Comparison of ENCODE assay signal across 8 cellular contexts in genomic region chrX:153726286-153727107, GRCh38. TPM values are rescaled to one million over a fixed set of nuclear protein-coding genes. Genes with fewer than 3 reads are reported as not detected.
A peak's percentile ranks its signal among the peaks of the same experiment; 100 is the strongest.
DNase-seq lines count a peak whose midpoint lies in the region; ATAC-seq and TF ChIP-seq lines count a peak whose summit lies in the region.

No MANE protein-coding gene starts in this region.

- POLR2A ChIA-PET in activated CD8-positive, alpha-beta T cell treated with anti-CD3 and anti-CD28 coated beads, Interleukin-2, amount 10 ng/mL, durations not matched to agents 7 days and 5 days (lab: Charles Lee): interaction anchor here (0.7 to 1.9 kb wide), 3 partner anchors 13 to 241 kb away, joined by 3 to 5 read pairs (median 4); partner anchors contain the start of gene ARHGAP4

- CTCF ChIA-PET in activated CD8-positive, alpha-beta T cell treated with anti-CD3 and anti-CD28 coated beads, Interleukin-2, amount 10 ng/mL, durations not matched to agents 7 days and 5 days (lab: Charles Lee): interaction anchor here (1.0 to 1.2 kb wide), 4 partner anchors 8 to 88 kb away, joined by 3 to 5 read pairs (median 3); no protein-coding TSS in a partner anchor

- H3K36me3 Mint-ChIP-seq in activated CD8-positive, alpha-beta T cell treated with anti-CD3 and anti-CD28 coated beads, Interleukin-2, amount 10 ng/mL, durations not matched to agents 7 days and 5 days (ENCODE audit: low read depth): peaks cover 28% of the 10 kb centered on the region

- peak in 4 of 6 experiments; percentile 21 to 60 (median 38) for DNase-seq in stimulated activated naive CD4-positive, alpha-beta T cell (lab: John Stamatoyannopoulos, UW)
- no peak for DNase-seq in stimulated activated naive CD4-positive, alpha-beta T cell treated with Interleukin-2 at 50 U/mL for 16 hours (lab: John Stamatoyannopoulos, UW)
- DNase-seq in NCI-H1105 treated with DMSO at 0.1 percent for 48 hours (lab: John Stamatoyannopoulos, UW) (peak; percentile 57), foreskin fibroblast (peak in 1 of 2 donors; percentile 73), NCI-H1048 (lab: John Stamatoyannopoulos, UW) (no peak)
- peak; percentile 66 for DNase-seq in activated CD8-positive, alpha-beta T cell treated with anti-CD3 and anti-CD28 coated beads, Interleukin-2, amount 10 ng/mL, durations not matched to agents 7 days and 5 days

- peaks cover 38% of the 10 kb centered on the region for H3K4me1 Mint-ChIP-seq in activated CD8-positive, alpha-beta T cell treated with anti-CD3 and anti-CD28 coated beads, Interleukin-2, amount 10 ng/mL, durations not matched to agents 7 days and 5 days (ENCODE audit: low read depth)

- TF ChIP-seq CTCF in foreskin fibroblast (IDR thresholded peaks at IDR 0.05; ENCODE audit: low read depth, low read length): no peak
- no peak for TF ChIP-seq CTCF in neutrophil (IDR thresholded peaks at IDR 0.05)

- H3K36me3 ChIP-seq in neutrophil: peaks cover 6% of the 10 kb centered on the region

- H3K9me3 ChIP-seq in neutrophil: no peaks in the 10 kb centered on the region

- H3K27ac Mint-ChIP-seq in activated CD8-positive, alpha-beta T cell treated with anti-CD3 and anti-CD28 coated beads, Interleukin-2, amount 10 ng/mL, durations not matched to agents 7 days and 5 days: peak overlapping the region; percentile 83

- peaks cover 4% of the 10 kb centered on the region for H3K9me3 Mint-ChIP-seq in activated CD8-positive, alpha-beta T cell treated with anti-CD3 and anti-CD28 coated beads, Interleukin-2, amount 10 ng/mL, durations not matched to agents 7 days and 5 days (ENCODE audit: insufficient read depth)

- peak overlapping the region; percentile 66 for H3K4me3 Mint-ChIP-seq in activated CD8-positive, alpha-beta T cell treated with anti-CD3 and anti-CD28 coated beads, Interleukin-2, amount 10 ng/mL, durations not matched to agents 7 days and 5 days

- H3K4me1 ChIP-seq in neutrophil (ENCODE audit: control insufficient read depth in 1 of 2, insufficient read depth in 1 of 2, low read depth in 1 of 2, low read length in 1 of 2): peaks cover 45 to 50% of the 10 kb centered on the region in 2 experiments

- no peaks in the 10 kb centered on the region for H3K27me3 Mint-ChIP-seq in activated CD8-positive, alpha-beta T cell treated with anti-CD3 and anti-CD28 coated beads, Interleukin-2, amount 10 ng/mL, durations not matched to agents 7 days and 5 days (ENCODE audit: low read depth)

- no peaks in the 10 kb centered on the region for H3K27me3 ChIP-seq in neutrophil

- H3K4me3 ChIP-seq in foreskin fibroblast (ENCODE audit: low read depth in 1 of 2, low read length in 2 of 2) (peak overlapping the region; percentile 28 to 29), neutrophil (ENCODE audit: low read depth in 1 of 2, low read length in 1 of 2) (peak overlapping the region; percentile 66 to 70)

- ATAC-seq in HG02571 (IDR thresholded peaks at IDR 0.05; ENCODE audit: unreplicated experiment): peak; percentile 30
- ATAC-seq in activated CD8-positive, alpha-beta T cell treated with anti-CD3 and anti-CD28 coated beads, Interleukin-2, amount 10 ng/mL, durations not matched to agents 7 days and 5 days: peak; percentile 9

- H3K27ac ChIP-seq in neutrophil: peak overlapping the region; percentile 94

RNA-seq across cellular contexts. Expression of gene ABCD1, which starts 1.8 kb away (rescaled TPM):
- total RNA-seq in activated CD8-positive, alpha-beta T cell treated with anti-CD3 and anti-CD28 coated beads, Interleukin-2, amount 10 ng/mL, durations not matched to agents 7 days and 5 days: 10 to 100 TPM; 14.6 to 15.9 TPM

RNA-seq across cellular contexts. Expression of gene BCAP31, which starts 2.3 kb away (rescaled TPM):
- 100 to 1,000 TPM; 155 to 158 TPM for total RNA-seq in activated CD8-positive, alpha-beta T cell treated with anti-CD3 and anti-CD28 coated beads, Interleukin-2, amount 10 ng/mL, durations not matched to agents 7 days and 5 days

RNA-seq across cellular contexts. Expression of gene PLXNB3, which starts 37.6 kb away (rescaled TPM):
- 1 to 10 TPM in 1 of 2 experiments, under 1 TPM in 1; 0.83 to 1.4 TPM for total RNA-seq in activated CD8-positive, alpha-beta T cell treated with anti-CD3 and anti-CD28 coated beads, Interleukin-2, amount 10 ng/mL, durations not matched to agents 7 days and 5 days

RNA-seq across cellular contexts. Expression of gene SLC6A8, which starts 38.8 kb away (rescaled TPM):
- total RNA-seq in activated CD8-positive, alpha-beta T cell treated with anti-CD3 and anti-CD28 coated beads, Interleukin-2, amount 10 ng/mL, durations not matched to agents 7 days and 5 days: 1 to 10 TPM in 1 of 2 experiments, under 1 TPM in 1; 0.82 to 1.3 TPM

RNA-seq across cellular contexts. Expression of gene PNCK, which starts 52.9 kb away (rescaled TPM):
- total RNA-seq in activated CD8-positive, alpha-beta T cell treated with anti-CD3 and anti-CD28 coated beads, Interleukin-2, amount 10 ng/mL, durations not matched to agents 7 days and 5 days: under 1 TPM; 0.16 to 0.58 TPM

Comparison
In these comparisons a context has a peak if more than half of its experiments do, and no peak if none do; other contexts are left out.
1. DNase-seq: peak in stimulated activated naive CD4-positive, alpha-beta T cell (4 of 6), NCI-H1105 treated with DMSO at 0.1 percent for 48 hours (single experiment) and activated CD8-positive, alpha-beta T cell treated with anti-CD3 and anti-CD28 coated beads, Interleukin-2, amount 10 ng/mL, durations not matched to agents 7 days and 5 days (single experiment); none in stimulated activated naive CD4-positive, alpha-beta T cell treated with Interleukin-2 at 50 U/mL for 16 hours (single experiment) and NCI-H1048 (single experiment).